In genomic region chr5:95960802-95961616, GRCh38 we compare ENCODE assay signal across 1 cellular context.
TF ChIP-seq lines count a peak whose summit lies in the region.

No MANE protein-coding gene starts in this region.

TF ChIP-seq in K562, 482 proteins besides CTCF, POLR2A, EP300 and RAD21 (continued from another document):
- peak; percentile 76 for TF ChIP-seq CTBP1 (IDR thresholded peaks at IDR 0.05; ENCODE audit: borderline replicate concordance)
- TF ChIP-seq ZNF282 (CRISPR knock-in tag; IDR thresholded peaks at IDR 0.05), result 0 out of 2 replicates have a peak, but pooled peaks have one; percentile 6
- TF ChIP-seq MAFF (IDR thresholded peaks at IDR 0.05; ENCODE audit: low read length), result no peak
- TF ChIP-seq PHF8 (IDR thresholded peaks at IDR 0.05; ENCODE audit: borderline replicate concordance, low read length), result peak; percentile 64; the same call in 1 of the 2 replicates
- TF ChIP-seq MYBL2 (IDR thresholded peaks at IDR 0.05; ENCODE audit: low read depth), result no peak
- TF ChIP-seq MYBL2 (CRISPR knock-in tag; IDR thresholded peaks at IDR 0.05; ENCODE audit: borderline replicate concordance), result no peak
- TF ChIP-seq JUND (IDR thresholded peaks at IDR 0.05; ENCODE audit: borderline replicate concordance, low read depth, low read length), result peak; percentile 46
- no peak; the same call in 2 of the 3 replicates for TF ChIP-seq JUND (tag; IDR thresholded peaks at IDR 0.05; ENCODE audit: borderline replicate concordance, low read depth, low read length)
- peak; percentile 92 for TF ChIP-seq GATAD2B (IDR thresholded peaks at IDR 0.05; ENCODE audit: borderline replicate concordance)
- TF ChIP-seq FOXP1 (CRISPR knock-in tag; IDR thresholded peaks at IDR 0.05), result 0 out of 2 replicates have a peak, but pooled peaks have one; percentile 58
- TF ChIP-seq ARID3A (IDR thresholded peaks at IDR 0.05; ENCODE audit: borderline replicate concordance, low read depth, low read length), result no peak
- TF ChIP-seq PCBP1 (IDR thresholded peaks at IDR 0.05; ENCODE audit: low read depth, low read length, poor library complexity, severe bottlenecking), result peak; percentile 83
- TF ChIP-seq SRSF9 (IDR thresholded peaks at IDR 0.05; ENCODE audit: borderline replicate concordance, low read depth, low read length), result no peak
- peak; percentile 54; the same call in 1 of the 2 replicates for TF ChIP-seq NR3C1 (CRISPR knock-in tag; IDR thresholded peaks at IDR 0.05)
- peak in 1 of 2 experiments; percentile 73; a peak in 1 of 4 replicates for TF ChIP-seq RCOR1 (IDR thresholded peaks at IDR 0.05; ENCODE audit: borderline replicate concordance in 1 of 2, low read depth in 2 of 2, low read length in 2 of 2)
- peak in 1 of 2 experiments; percentile 15; a peak in 1 of 4 replicates for TF ChIP-seq KDM1A (IDR thresholded peaks at IDR 0.05)
- TF ChIP-seq TGIF2 (CRISPR knock-in tag; IDR thresholded peaks at IDR 0.05), result 0 out of 2 replicates have a peak, but pooled peaks have one; percentile 32
- TF ChIP-seq SOX6 (IDR thresholded peaks at IDR 0.05), result 0 out of 2 replicates have a peak, but pooled peaks have one; percentile 13
- peak; percentile 77; the same call in 1 of the 2 replicates for TF ChIP-seq ZBTB17 (CRISPR knock-in tag; IDR thresholded peaks at IDR 0.05)
- TF ChIP-seq, protein P1, sequence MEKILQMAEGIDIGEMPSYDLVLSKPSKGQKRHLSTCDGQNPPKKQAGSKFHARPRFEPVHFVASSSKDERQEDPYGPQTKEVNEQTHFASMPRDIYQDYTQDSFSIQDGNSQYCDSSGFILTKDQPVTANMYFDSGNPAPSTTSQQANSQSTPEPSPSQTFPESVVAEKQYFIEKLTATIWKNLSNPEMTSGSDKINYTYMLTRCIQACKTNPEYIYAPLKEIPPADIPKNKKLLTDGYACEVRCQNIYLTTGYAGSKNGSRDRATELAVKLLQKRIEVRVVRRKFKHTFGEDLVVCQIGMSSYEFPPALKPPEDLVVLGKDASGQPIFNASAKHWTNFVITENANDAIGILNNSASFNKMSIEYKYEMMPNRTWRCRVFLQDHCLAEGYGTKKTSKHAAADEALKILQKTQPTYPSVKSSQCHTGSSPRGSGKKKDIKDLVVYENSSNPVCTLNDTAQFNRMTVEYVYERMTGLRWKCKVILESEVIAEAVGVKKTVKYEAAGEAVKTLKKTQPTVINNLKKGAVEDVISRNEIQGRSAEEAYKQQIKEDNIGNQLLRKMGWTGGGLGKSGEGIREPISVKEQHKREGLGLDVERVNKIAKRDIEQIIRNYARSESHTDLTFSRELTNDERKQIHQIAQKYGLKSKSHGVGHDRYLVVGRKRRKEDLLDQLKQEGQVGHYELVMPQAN (IDR thresholded peaks at IDR 0.05; ENCODE audit: borderline replicate concordance), result peak; percentile 45; the same call in 1 of the 2 replicates
- TF ChIP-seq GABPB1 (CRISPR knock-in tag; IDR thresholded peaks at IDR 0.05), result peak; percentile 23
- TF ChIP-seq ZNF79 (CRISPR knock-in tag; IDR thresholded peaks at IDR 0.05; ENCODE audit: low read depth), result no peak
- peak; percentile 74; the same call in 1 of the 2 replicates for TF ChIP-seq ZNF592 (IDR thresholded peaks at IDR 0.05)
- peak; percentile 26; the same call in 1 of the 2 replicates for TF ChIP-seq CHD2 (IDR thresholded peaks at IDR 0.05; ENCODE audit: low read depth, low read length)
- no peak for TF ChIP-seq CREBBP (IDR thresholded peaks at IDR 0.05; ENCODE audit: low read depth, low read length)
- peak; percentile 47; the same call in 1 of the 2 replicates for TF ChIP-seq ESRRA (IDR thresholded peaks at IDR 0.05; ENCODE audit: borderline replicate concordance, low read depth)
- TF ChIP-seq, protein P2, sequence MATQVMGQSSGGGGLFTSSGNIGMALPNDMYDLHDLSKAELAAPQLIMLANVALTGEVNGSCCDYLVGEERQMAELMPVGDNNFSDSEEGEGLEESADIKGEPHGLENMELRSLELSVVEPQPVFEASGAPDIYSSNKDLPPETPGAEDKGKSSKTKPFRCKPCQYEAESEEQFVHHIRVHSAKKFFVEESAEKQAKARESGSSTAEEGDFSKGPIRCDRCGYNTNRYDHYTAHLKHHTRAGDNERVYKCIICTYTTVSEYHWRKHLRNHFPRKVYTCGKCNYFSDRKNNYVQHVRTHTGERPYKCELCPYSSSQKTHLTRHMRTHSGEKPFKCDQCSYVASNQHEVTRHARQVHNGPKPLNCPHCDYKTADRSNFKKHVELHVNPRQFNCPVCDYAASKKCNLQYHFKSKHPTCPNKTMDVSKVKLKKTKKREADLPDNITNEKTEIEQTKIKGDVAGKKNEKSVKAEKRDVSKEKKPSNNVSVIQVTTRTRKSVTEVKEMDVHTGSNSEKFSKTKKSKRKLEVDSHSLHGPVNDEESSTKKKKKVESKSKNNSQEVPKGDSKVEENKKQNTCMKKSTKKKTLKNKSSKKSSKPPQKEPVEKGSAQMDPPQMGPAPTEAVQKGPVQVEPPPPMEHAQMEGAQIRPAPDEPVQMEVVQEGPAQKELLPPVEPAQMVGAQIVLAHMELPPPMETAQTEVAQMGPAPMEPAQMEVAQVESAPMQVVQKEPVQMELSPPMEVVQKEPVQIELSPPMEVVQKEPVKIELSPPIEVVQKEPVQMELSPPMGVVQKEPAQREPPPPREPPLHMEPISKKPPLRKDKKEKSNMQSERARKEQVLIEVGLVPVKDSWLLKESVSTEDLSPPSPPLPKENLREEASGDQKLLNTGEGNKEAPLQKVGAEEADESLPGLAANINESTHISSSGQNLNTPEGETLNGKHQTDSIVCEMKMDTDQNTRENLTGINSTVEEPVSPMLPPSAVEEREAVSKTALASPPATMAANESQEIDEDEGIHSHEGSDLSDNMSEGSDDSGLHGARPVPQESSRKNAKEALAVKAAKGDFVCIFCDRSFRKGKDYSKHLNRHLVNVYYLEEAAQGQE (CRISPR knock-in tag; IDR thresholded peaks at IDR 0.05; ENCODE audit: low read depth), result 0 out of 2 replicates have a peak, but pooled peaks have one; percentile 56
- 0 out of 2 replicates have a peak, but pooled peaks have one; percentile 55 for TF ChIP-seq CBX1 (IDR thresholded peaks at IDR 0.05; ENCODE audit: low read depth)
- TF ChIP-seq CREM (IDR thresholded peaks at IDR 0.05; ENCODE audit: low read depth), result peak; percentile 47; the same call in 1 of the 2 replicates
- 0 out of 2 replicates have a peak, but pooled peaks have one; percentile 58 for TF ChIP-seq NCOA6 (IDR thresholded peaks at IDR 0.05)
- peak; percentile 38; the same call in 1 of the 2 replicates for TF ChIP-seq TARDBP (IDR thresholded peaks at IDR 0.05)
TF ChIP-seq in K562: peak in this region for 73.
